ENCODE assay signal across 8 cellular contexts in the genomic region with DNA sequence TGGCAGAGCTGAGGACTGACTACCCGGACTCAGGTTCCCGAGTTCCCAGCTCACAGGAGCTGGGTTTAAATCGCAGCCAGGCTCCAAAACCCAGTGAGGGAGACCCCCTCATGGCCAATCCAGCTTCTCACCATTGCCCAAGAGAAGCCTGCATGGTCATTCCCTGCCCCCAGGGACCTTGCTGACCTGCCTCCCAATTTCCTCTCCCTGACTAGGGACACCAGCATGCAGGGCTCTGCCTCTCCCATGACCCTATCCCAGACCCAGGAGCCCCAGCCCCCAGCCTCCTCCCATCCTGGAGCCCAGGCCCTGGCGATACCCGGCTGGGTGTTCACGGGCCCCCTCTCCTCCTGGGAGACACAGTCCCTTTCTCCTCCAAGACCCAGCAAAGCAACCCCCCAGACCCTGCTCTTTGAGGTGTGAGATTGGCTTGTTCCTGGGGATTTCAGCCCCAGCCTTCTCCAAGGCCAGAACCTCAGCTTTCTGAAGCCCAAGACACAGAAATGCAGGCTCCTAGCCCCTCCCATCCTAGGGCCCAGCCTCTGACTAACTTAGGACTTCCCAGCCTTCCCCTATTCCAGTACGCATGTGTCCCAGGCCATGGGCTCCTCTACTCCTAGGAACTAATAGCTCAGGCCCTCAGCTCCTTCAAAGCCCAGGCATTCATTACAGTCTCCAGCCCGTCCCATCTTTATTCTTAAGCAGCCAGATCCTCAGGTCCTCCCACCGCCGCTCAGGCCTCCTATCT. TPM values are rescaled to one million over a fixed set of nuclear protein-coding genes. Genes with fewer than 3 reads are reported as not detected.
DNase-seq lines count a peak whose midpoint lies in the region; ATAC-seq, FAIRE-seq and TF ChIP-seq lines count a peak whose summit lies in the region.

No MANE protein-coding gene starts in this region.

- intact Hi-C loops in kidney (cut with DNase I), result no loop called here

- TF ChIP-seq CTCF in bronchial epithelial cell (IDR thresholded peaks at IDR 0.05; ENCODE audit: insufficient read depth, low read length, severe bottlenecking) (no peak), kidney (IDR thresholded peaks at IDR 0.05; ENCODE audit: borderline replicate concordance, extremely low read depth, insufficient read depth) (no peak)

- H3K36me3 ChIP-seq in bronchial epithelial cell (ENCODE audit: control insufficient read depth, insufficient read depth, low read length) (peaks cover 13% of the 10 kb centered on the region), kidney (ENCODE audit: control insufficient read depth in 1 of 2, insufficient read depth in 2 of 2, low read length in 2 of 2) (peaks cover 2 to 6% of the 10 kb centered on the region in 2 donors)

- H3K4me3 ChIP-seq in bronchial epithelial cell (ENCODE audit: low read depth, low read length), result peak overlapping the region; percentile 82
- H3K4me3 ChIP-seq in kidney (ENCODE audit: low read length in 2 of 2), result peak overlapping the region; percentile 72 to 97

- H3K27me3 Mint-ChIP-seq in stimulated activated memory B cell treated with anti-CD40 and anti-IgM and Interleukin-4, amounts not matched to agents 10 μg/mL and 1 μg/mL and 100 μg/mL, for 72 hours, result no peaks in the 10 kb centered on the region

- ATAC-seq in stimulated activated memory B cell treated with anti-CD40 and anti-IgM and Interleukin-4, amounts not matched to agents 10 μg/mL and 1 μg/mL and 100 μg/mL, for 72 hours, result no peak

- no peaks in the 10 kb centered on the region for H3K9me3 Mint-ChIP-seq in stimulated activated memory B cell treated with anti-CD40 and anti-IgM and Interleukin-4, amounts not matched to agents 10 μg/mL and 1 μg/mL and 100 μg/mL, for 72 hours

- peak overlapping the region; percentile 93 for H3K27ac Mint-ChIP-seq in stimulated activated memory B cell treated with anti-CD40 and anti-IgM and Interleukin-4, amounts not matched to agents 10 μg/mL and 1 μg/mL and 100 μg/mL, for 72 hours

- H3K9ac ChIP-seq in kidney (ENCODE audit: low read length in 2 of 2), result peak overlapping the region; percentile 81 to 99

- no peaks in the 10 kb centered on the region for H3K27me3 ChIP-seq in bronchial epithelial cell (ENCODE audit: control insufficient read depth, insufficient read depth, low read length)

- H3K4me1 ChIP-seq in kidney (ENCODE audit: control insufficient read depth in 1 of 2, insufficient read depth in 1 of 2, low read depth in 1 of 2, low read length in 2 of 2), result peaks cover 11 to 27% of the 10 kb centered on the region in 2 donors

- H3K27ac ChIP-seq in kidney (ENCODE audit: low read depth in 2 of 2, low read length in 2 of 2), result peak overlapping the region; percentile 87 to 95

- H3K4me3 Mint-ChIP-seq in stimulated activated memory B cell treated with anti-CD40 and anti-IgM and Interleukin-4, amounts not matched to agents 10 μg/mL and 1 μg/mL and 100 μg/mL, for 72 hours, result peak overlapping the region; percentile 88

- DNase-seq in NCI-H146 (lab: John Stamatoyannopoulos, UW), result peak; percentile 27
- DNase-seq in NCI-H146 treated with DMSO at 0.1 percent for 48 hours (lab: John Stamatoyannopoulos, UW; ENCODE audit: unreplicated experiment), result no peak
- peak; percentile 24 for DNase-seq in NCI-H82 treated with DMSO at 0.1 percent for 48 hours (lab: John Stamatoyannopoulos, UW; ENCODE audit: unreplicated experiment)
- peak; percentile 69 for DNase-seq in bronchial epithelial cell (ENCODE audit: low read depth)
- no peak for DNase-seq in kidney
- DNase-seq in GM19238 (ENCODE audit: insufficient read length, low spot score), result no peak
- no peak for DNase-seq in NCI-H2171 treated with DMSO at 0.1 percent for 48 hours (lab: John Stamatoyannopoulos, UW)

- FAIRE-seq in bronchial epithelial cell (lab: Jason Lieb, UNC) (no peak), kidney (lab: Jason Lieb, UNC) (no peak)

- no peaks in the 10 kb centered on the region for H3K9me3 ChIP-seq in kidney (ENCODE audit: control insufficient read depth in 1 of 2, low read length in 2 of 2)

- peaks cover 48% of the 10 kb centered on the region for H3K36me3 Mint-ChIP-seq in stimulated activated memory B cell treated with anti-CD40 and anti-IgM and Interleukin-4, amounts not matched to agents 10 μg/mL and 1 μg/mL and 100 μg/mL, for 72 hours

- peaks cover 62% of the 10 kb centered on the region for H3K4me1 Mint-ChIP-seq in stimulated activated memory B cell treated with anti-CD40 and anti-IgM and Interleukin-4, amounts not matched to agents 10 μg/mL and 1 μg/mL and 100 μg/mL, for 72 hours

RNA-seq across cellular contexts. Expression of gene GYS1, which starts 1.1 kb away (rescaled TPM):
- total RNA-seq in bronchial epithelial cell (25.5 and 28.9 TPM in 2 replicates), kidney (41.5 TPM)
- polyA plus RNA-seq in kidney (ENCODE audit: insufficient read depth, low read depth, low replicate concordance), result 23.9 TPM

RNA-seq across cellular contexts. Expression of gene RUVBL2, which starts 1.7 kb away (rescaled TPM):
- 154 and 267 TPM in 2 replicates for total RNA-seq in bronchial epithelial cell
- 57.0 TPM for total RNA-seq in kidney
- 83.6 TPM for polyA plus RNA-seq in kidney (ENCODE audit: insufficient read depth, low read depth, low replicate concordance)

RNA-seq across cellular contexts. Expression of gene LHB, which starts 24.9 kb away (rescaled TPM):
- total RNA-seq in bronchial epithelial cell (0.38 TPM in 1 of 2 replicates, not detected in the other), kidney (not detected)
- polyA plus RNA-seq in kidney (ENCODE audit: insufficient read depth, low read depth, low replicate concordance), result not detected

RNA-seq across cellular contexts. Expression of gene FTL, which starts 26.9 kb away (rescaled TPM):
- 787 and 1,701 TPM in 2 replicates for total RNA-seq in bronchial epithelial cell
- 1,841 TPM for total RNA-seq in kidney
- polyA plus RNA-seq in kidney (ENCODE audit: insufficient read depth, low read depth, low replicate concordance), result 17,016 TPM

RNA-seq across cellular contexts. Expression of gene CGB3, which starts 32.1 kb away (rescaled TPM):
- total RNA-seq in bronchial epithelial cell (not detected in 2 replicates), kidney (not detected)
- not detected for polyA plus RNA-seq in kidney (ENCODE audit: insufficient read depth, low read depth, low replicate concordance)

Comparison
In these comparisons a context has a peak if more than half of its experiments do, and no peak if none do; other contexts are left out.
1. DNase-seq: peak in NCI-H146 (single experiment), NCI-H82 treated with DMSO at 0.1 percent for 48 hours (single experiment) and bronchial epithelial cell (single experiment); none in NCI-H146 treated with DMSO at 0.1 percent for 48 hours (single experiment), kidney (single experiment), GM19238 (single experiment) and NCI-H2171 treated with DMSO at 0.1 percent for 48 hours (single experiment).